In the genomic region with DNA sequence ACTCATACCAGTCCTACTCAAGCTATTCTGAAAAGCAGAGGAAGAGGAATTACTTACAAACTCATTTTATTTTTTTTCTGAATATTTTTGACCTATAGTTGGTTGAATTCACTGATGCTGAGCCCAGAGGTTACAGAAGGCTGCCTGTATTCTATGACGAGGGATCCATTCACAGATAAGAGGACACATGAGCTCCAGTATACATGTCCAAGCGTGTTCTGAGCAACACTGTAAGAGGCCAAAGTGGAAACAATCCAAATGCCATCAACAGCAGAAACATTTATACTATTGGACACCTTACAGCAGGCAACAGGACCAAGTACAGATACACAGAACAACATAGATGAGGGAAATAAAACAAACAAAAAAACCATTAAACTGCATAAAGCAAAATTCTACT, we compare ENCODE assay signal across 20 cellular contexts. TPM values are rescaled to one million over a fixed set of nuclear protein-coding genes. Genes with fewer than 3 reads are reported as not detected.
A peak's percentile ranks its signal among the peaks of the same experiment; 100 is the strongest.
DNase-seq lines count a peak whose midpoint lies in the region; ATAC-seq, FAIRE-seq and TF ChIP-seq lines count a peak whose summit lies in the region.
"Had no signal": no experiment of that assay in that cellular context is flagged by ENCODE, and none has a peak within 500 bp of the region (broad histone marks: within the 10 kb centered on the region; RNA-seq: fewer than 3 reads in every experiment).

No MANE protein-coding gene starts in this region.

- no peak for TF ChIP-seq POLR2A in breast epithelium (IDR thresholded peaks at IDR 0.05)

- H3K36me3 Mint-ChIP-seq in MCF 10A (ENCODE audit: insufficient read depth, unreplicated experiment) (peaks cover 4% of the 10 kb centered on the region), WTC11 (no peaks in the 10 kb centered on the region), nephron progenitor cell (ENCODE audit: low read depth) (no peaks in the 10 kb centered on the region)
- H3K36me3 Mint-ChIP-seq: CD8-positive, alpha-beta T cell had no signal

- H3K27ac ChIP-seq in breast epithelium = no peak overlapping the region
- H3K27ac ChIP-seq: BLaER1 treated with 17β-estradiol and CSF1 and Interleukin-3, amounts not matched to agents 10 nM and 100 nM; GM23248; SJSA1 had no signal

- H3K27me3 ChIP-seq in breast epithelium (no peaks in the 10 kb centered on the region), bronchial epithelial cell (ENCODE audit: control insufficient read depth, insufficient read depth, low read length) (no peaks in the 10 kb centered on the region)
- H3K27me3 ChIP-seq: BLaER1 treated with 17β-estradiol and CSF1 and Interleukin-3, amounts not matched to agents 10 nM and 100 nM; SJSA1 had no signal

- intact Hi-C loops in MCF 10A (cut with micrococcal nuclease) = no loop called here
- intact Hi-C loops in breast epithelium (cut with DNase I; ENCODE audit: low total_unique reads) = no loop called here

- no peaks in the 10 kb centered on the region for H3K4me1 ChIP-seq in breast epithelium
- H3K4me1 ChIP-seq: BLaER1 treated with 17β-estradiol and CSF1 and Interleukin-3, amounts not matched to agents 10 nM and 100 nM; HAP-1; SJSA1 had no signal

- CTCF ChIA-PET in MCF 10A (lab: Yijun Ruan, JAX) (interaction anchor here (0.6 to 1.7 kb wide), 6 partner anchors 20 to 412 kb away, joined by 3 to 7 read pairs (median 3); no protein-coding TSS in a partner anchor), WTC11 (lab: Charles Lee) (no interaction called here)

- H3K27me3 Mint-ChIP-seq in MCF 10A (ENCODE audit: insufficient read depth, unreplicated experiment) = no peaks in the 10 kb centered on the region
- peaks cover 7% of the 10 kb centered on the region for H3K27me3 Mint-ChIP-seq in WTC11 (ENCODE audit: low read depth)
- peaks cover 10% of the 10 kb centered on the region for H3K27me3 Mint-ChIP-seq in nephron progenitor cell (ENCODE audit: low read depth, poor library complexity)

- H3K36me3 ChIP-seq in breast epithelium (no peaks in the 10 kb centered on the region), bronchial epithelial cell (ENCODE audit: control insufficient read depth, insufficient read depth, low read length) (no peaks in the 10 kb centered on the region)
- H3K36me3 ChIP-seq: BLaER1 treated with 17β-estradiol and CSF1 and Interleukin-3, amounts not matched to agents 10 nM and 100 nM; HAP-1; SJSA1 had no signal

- H3K9me3 Mint-ChIP-seq in MCF 10A (ENCODE audit: unreplicated experiment) (peaks cover 8% of the 10 kb centered on the region), WTC11 (peaks cover 4% of the 10 kb centered on the region), nephron progenitor cell (peaks cover 5% of the 10 kb centered on the region)
- H3K9me3 Mint-ChIP-seq: CD8-positive, alpha-beta T cell; T-helper 1 cell treated with Interleukin-12 subunit alpha and Interleukin-12 subunit beta and Interleukin-4 antibody, amounts not matched to agents 30 μg/mL and 1 μg/mL, for 36 hours had no signal

- ATAC-seq in WTC11 (no peak), HG03280 (IDR thresholded peaks at IDR 0.05; ENCODE audit: unreplicated experiment) (no peak)
- ATAC-seq: CD8-positive, alpha-beta T cell had no signal

- FAIRE-seq in bronchial epithelial cell (lab: Jason Lieb, UNC) = no peak

- DNase-seq in MCF 10A (ENCODE audit: unreplicated experiment) (peak; percentile 36), breast epithelium (ENCODE audit: low spot score in 2 of 2) (no peak), NCI-H2196 (lab: John Stamatoyannopoulos, UW; ENCODE audit: unreplicated experiment) (peak; percentile 26), bronchial epithelial cell (ENCODE audit: low read depth) (peak; percentile 92), WTC11 (ENCODE audit: low spot score) (no peak), nephron progenitor cell (no peak)
- DNase-seq: CD8-positive, alpha-beta T cell; GDM1; GM23248; NCI-H187 treated with DMSO at 0.1 percent for 48 hours; NCI-H510A treated with DMSO at 0.1 percent for 48 hours; NCI-H82 had no signal

- POLR2A ChIA-PET in MCF 10A (lab: Yijun Ruan, JAX) = interaction anchor here (0.6 to 2.8 kb wide), 11 partner anchors 10 to 112 kb away, joined by 3 to 45 read pairs (median 3); partner anchors contain the start of genes CWC15, KDM4D and SRSF8
- POLR2A ChIA-PET in WTC11 (lab: Charles Lee) = no interaction called here

- BruUV-seq in MCF 10A (replicated peaks; lab: Mats Ljungman, UMichigan) = no TSS peak

- H3K27ac Mint-ChIP-seq in MCF 10A (ENCODE audit: low read depth, unreplicated experiment) (no peak overlapping the region), WTC11 (no peak overlapping the region), nephron progenitor cell (no peak overlapping the region)
- H3K27ac Mint-ChIP-seq: CD8-positive, alpha-beta T cell; T-helper 1 cell treated with Interleukin-12 subunit alpha and Interleukin-12 subunit beta and Interleukin-4 antibody, amounts not matched to agents 30 μg/mL and 1 μg/mL, for 36 hours had no signal

- TF ChIP-seq CTCF in MCF 10A (IDR thresholded peaks at IDR 0.05; ENCODE audit: unreplicated experiment) (no peak), breast epithelium (IDR thresholded peaks at IDR 0.05) (no peak), bronchial epithelial cell (IDR thresholded peaks at IDR 0.05; ENCODE audit: insufficient read depth, low read length, severe bottlenecking) (no peak), WTC11 (IDR thresholded peaks at IDR 0.05) (no peak), nephron progenitor cell (IDR thresholded peaks at IDR 0.05) (no peak)

- H3K4me3 ChIP-seq in breast epithelium (no peak overlapping the region), bronchial epithelial cell (ENCODE audit: low read depth, low read length) (no peak overlapping the region)
- H3K4me3 ChIP-seq: BLaER1 treated with 17β-estradiol and CSF1 and Interleukin-3, amounts not matched to agents 10 nM and 100 nM; GM23248; HAP-1; SJSA1 had no signal

- peaks cover 9% of the 10 kb centered on the region for H3K4me1 Mint-ChIP-seq in MCF 10A (ENCODE audit: insufficient read depth, unreplicated experiment)
- no peaks in the 10 kb centered on the region for H3K4me1 Mint-ChIP-seq in WTC11
- H3K4me1 Mint-ChIP-seq in nephron progenitor cell = no peaks in the 10 kb centered on the region

- H3K4me3 Mint-ChIP-seq in MCF 10A (ENCODE audit: unreplicated experiment) = no peak overlapping the region
- no peak overlapping the region for H3K4me3 Mint-ChIP-seq in WTC11
- H3K4me3 Mint-ChIP-seq in nephron progenitor cell = no peak overlapping the region
- H3K4me3 Mint-ChIP-seq: CD8-positive, alpha-beta T cell; T-helper 1 cell treated with Interleukin-12 subunit alpha and Interleukin-12 subunit beta and Interleukin-4 antibody, amounts not matched to agents 30 μg/mL and 1 μg/mL, for 36 hours had no signal

- H3K9me3 ChIP-seq in breast epithelium = no peaks in the 10 kb centered on the region
- H3K9me3 ChIP-seq: HAP-1, SJSA1 had no signal

TF ChIP-seq in WTC11, 78 proteins besides CTCF, POLR2A, EP300 and RAD21 (continues in another document):
- TF ChIP-seq MXD4 (CRISPR knock-in tag; IDR thresholded peaks at IDR 0.05; ENCODE audit: borderline replicate concordance) = no peak
- no peak for TF ChIP-seq KAT7 (CRISPR knock-in tag; IDR thresholded peaks at IDR 0.05; ENCODE audit: borderline replicate concordance)
- TF ChIP-seq ZNF416 (CRISPR knock-in tag; IDR thresholded peaks at IDR 0.05) = no peak
- no peak for TF ChIP-seq ZNF232 (CRISPR knock-in tag; IDR thresholded peaks at IDR 0.05)
- TF ChIP-seq SMAD3 (CRISPR knock-in tag; IDR thresholded peaks at IDR 0.05; ENCODE audit: borderline replicate concordance) = no peak
- TF ChIP-seq NR3C1 (CRISPR knock-in tag; conservative IDR thresholded peaks at IDR 0.05; ENCODE audit: low read depth) = no peak
- no peak for TF ChIP-seq AFF4 (CRISPR knock-in tag; IDR thresholded peaks at IDR 0.05; ENCODE audit: borderline replicate concordance)

RNA-seq across cellular contexts. Expression of gene KDM4E, which starts 10.3 kb away (rescaled TPM):
- total RNA-seq in MCF 10A (2022) (not detected in 2 replicates), breast epithelium (not detected), bronchial epithelial cell (not detected in 2 replicates), WTC11 (2021) (not detected in 3 replicates)
- total RNA-seq: A673; CD8-positive, alpha-beta T cell; Daoy; GM23248; LHCN-M2; SJSA1 had no signal

RNA-seq across cellular contexts. Expression of gene KDM4F, which starts 13.9 kb away (rescaled TPM):
- total RNA-seq in MCF 10A (2022) (not detected in 2 replicates), breast epithelium (not detected), bronchial epithelial cell (not detected in 2 replicates), WTC11 (2021) (not detected in 3 replicates)
- total RNA-seq: A673; CD8-positive, alpha-beta T cell; Daoy; GM23248; LHCN-M2; SJSA1 had no signal

RNA-seq across cellular contexts. Expression of gene SRSF8, which starts 31.4 kb away (rescaled TPM):
- total RNA-seq in MCF 10A (2022) = 48.5 and 55.6 TPM in 2 replicates
- total RNA-seq in breast epithelium = 10 to 100 TPM; 35.4 to 52.4 (median 36.1) TPM
- total RNA-seq in bronchial epithelial cell = 13.4 and 17.5 TPM in 2 replicates
- total RNA-seq in WTC11 (2021) = 20.9 to 23.0 TPM (median 20.9 TPM) in 3 replicates

RNA-seq across cellular contexts. Expression of gene ENDOD1, which starts 54.3 kb away (rescaled TPM):
- total RNA-seq in MCF 10A (2022) (10.8 and 11.4 TPM in 2 replicates), breast epithelium (10 to 100 TPM; 19.7 to 49.8 (median 48.7) TPM), bronchial epithelial cell (41.1 and 44.8 TPM in 2 replicates), WTC11 (2021) (2.6 to 3.3 TPM (median 3.2 TPM) in 3 replicates)

Comparison
In these comparisons a context has a peak if more than half of its experiments do, and no peak if none do; other contexts are left out.
1. DNase-seq: peak in MCF 10A (single experiment), NCI-H2196 (single experiment) and bronchial epithelial cell (single experiment); none in breast epithelium (0 of 2), WTC11 (single experiment) and nephron progenitor cell (single experiment).